Comparison of ENCODE assay signal across 10 cellular contexts in the genomic region with DNA sequence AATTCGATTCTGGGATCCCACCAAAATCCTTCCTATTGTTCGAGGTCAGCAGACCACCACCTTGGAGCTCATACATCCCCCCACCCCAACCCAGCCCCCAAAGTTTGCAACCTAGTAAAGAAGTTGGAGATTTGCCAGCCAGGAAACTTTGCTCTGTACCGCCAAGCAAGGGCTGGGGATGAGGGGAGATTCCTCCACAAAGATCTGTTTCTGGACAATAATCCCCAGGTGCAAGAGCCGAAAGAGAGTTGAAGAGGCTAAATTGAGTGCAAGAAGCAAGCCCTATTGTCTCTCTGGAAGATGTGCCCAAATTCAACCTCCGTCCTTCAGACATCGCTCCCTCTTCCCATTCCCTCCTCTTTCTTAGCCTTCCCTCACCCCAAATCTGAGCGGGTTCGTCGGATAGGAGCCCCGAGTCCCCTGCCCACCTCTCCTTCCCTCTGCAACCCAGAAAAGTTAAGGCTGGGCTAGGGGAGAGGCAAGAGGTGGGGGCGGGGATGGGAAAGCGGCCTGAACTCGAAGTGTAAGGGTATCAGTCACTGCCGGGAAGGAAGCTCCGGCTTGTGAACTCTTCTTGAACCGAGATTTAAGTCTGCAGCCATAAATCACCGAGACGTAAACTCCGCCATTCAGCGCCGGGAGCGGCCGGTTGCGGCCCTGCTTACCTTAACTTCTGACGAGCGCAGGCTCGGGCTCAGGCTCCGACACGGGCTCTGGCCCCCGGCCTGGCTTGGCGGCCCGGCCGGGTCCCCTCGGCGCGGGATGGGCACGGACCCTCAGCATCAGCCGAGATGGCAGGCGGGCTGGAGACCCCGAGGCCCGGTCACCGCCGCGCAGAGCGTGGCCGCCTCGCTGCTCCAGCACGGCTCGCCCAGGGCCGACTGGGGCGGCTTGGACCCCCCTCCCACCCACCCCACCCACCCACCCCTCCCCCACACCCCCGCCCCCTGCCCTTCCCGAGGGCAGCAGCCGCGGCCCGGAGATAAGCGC. TPM values are rescaled to one million over a fixed set of nuclear protein-coding genes. Genes with fewer than 3 reads are reported as not detected.
DNase-seq lines count a peak whose midpoint lies in the region; ATAC-seq, FAIRE-seq and TF ChIP-seq lines count a peak whose summit lies in the region.
"Had no signal": no experiment of that assay in that cellular context is flagged by ENCODE, and none has a peak within 500 bp of the region (broad histone marks: within the 10 kb centered on the region; RNA-seq: fewer than 3 reads in every experiment).

No MANE protein-coding gene starts in this region.

- DNase-seq in HTR-8/SVneo (ENCODE audit: insufficient read length, low spot score) (peak; percentile 71), astrocyte of the cerebellum (ENCODE audit: low read depth) (no peak), kidney (peak; percentile 95), small intestine (peak; percentile 63), amniotic stem cell (lab: John Stamatoyannopoulos, UW) (no peak)
- DNase-seq: activated CD4-positive, alpha-beta memory T cell treated with anti-CD3 and anti-CD28 coated beads for 36 hours had no signal

- peak overlapping the region; percentile 76 for H3K4me3 ChIP-seq in astrocyte of the cerebellum (ENCODE audit: low read depth, low read length)
- H3K4me3 ChIP-seq in kidney (ENCODE audit: low read length in 2 of 2): peak overlapping the region; percentile 65 to 69
- H3K4me3 ChIP-seq in small intestine (ENCODE audit: low read depth in 1 of 2, low read length in 2 of 2): peak overlapping the region in 1 of 2 donors; percentile 46

- ATAC-seq in GM19397 (IDR thresholded peaks at IDR 0.05; ENCODE audit: unreplicated experiment) (no peak), HG03378 (IDR thresholded peaks at IDR 0.05; ENCODE audit: unreplicated experiment) (no peak), GM18502 (IDR thresholded peaks at IDR 0.05; ENCODE audit: poor library complexity, unreplicated experiment) (no peak)

- no peaks in the 10 kb centered on the region for H3K27me3 ChIP-seq in small intestine (ENCODE audit: control insufficient read depth in 2 of 2, insufficient read depth in 2 of 2, low read length in 2 of 2)

- peak; percentile 44 for FAIRE-seq in HTR-8/SVneo (lab: Jason Lieb, UNC)
- no peak for FAIRE-seq in kidney (lab: Jason Lieb, UNC)
- FAIRE-seq in small intestine (lab: Jason Lieb, UNC): no peak

- peaks cover 0 to 5% of the 10 kb centered on the region in 2 donors for H3K36me3 ChIP-seq in kidney (ENCODE audit: control insufficient read depth in 1 of 2, insufficient read depth in 2 of 2, low read length in 2 of 2)
- H3K36me3 ChIP-seq in small intestine (ENCODE audit: control insufficient read depth in 2 of 2, insufficient read depth in 2 of 2, low read length in 2 of 2): no peaks in the 10 kb centered on the region

- peak overlapping the region; percentile 96 to 97 for H3K27ac ChIP-seq in kidney (ENCODE audit: low read depth in 2 of 2, low read length in 2 of 2)
- H3K27ac ChIP-seq in small intestine (ENCODE audit: low read depth in 1 of 2, low read length in 1 of 2): peak overlapping the region in 1 of 2 donors; percentile 87

- TF ChIP-seq CTCF in astrocyte of the cerebellum (IDR thresholded peaks at IDR 0.05; ENCODE audit: low read depth, low read length, missing control alignments) (no peak), kidney (IDR thresholded peaks at IDR 0.05; ENCODE audit: borderline replicate concordance, extremely low read depth, insufficient read depth) (no peak)

- H3K4me1 ChIP-seq in kidney (ENCODE audit: control insufficient read depth in 1 of 2, insufficient read depth in 1 of 2, low read depth in 1 of 2, low read length in 2 of 2): peaks cover 16 to 20% of the 10 kb centered on the region in 2 donors
- peaks cover 0 to 3% of the 10 kb centered on the region in 2 donors for H3K4me1 ChIP-seq in small intestine (ENCODE audit: control insufficient read depth in 2 of 2, insufficient read depth in 1 of 2, low read depth in 1 of 2, low read length in 1 of 2)

- in situ Hi-C loops in astrocyte of the cerebellum (cut with HindIII; ENCODE audit: low sequenced_read_pairs): no loop called here

- intact Hi-C loops in kidney (cut with DNase I): no loop called here

- peak overlapping the region; percentile 35 to 92 for H3K9ac ChIP-seq in kidney (ENCODE audit: low read length in 2 of 2)

- H3K9me3 ChIP-seq in kidney (ENCODE audit: control insufficient read depth in 1 of 2, low read length in 2 of 2) (no peaks in the 10 kb centered on the region), small intestine (ENCODE audit: control insufficient read depth, low read depth) (no peaks in the 10 kb centered on the region)

- 18 to 31% (median 28%) methylated on average over 34 to 56 of the region's 57 CpGs for WGBS in small intestine, 3 donors

RNA-seq across cellular contexts. Expression of a gene that starts 10.8 kb away (rescaled TPM):
- 2.9 TPM for total RNA-seq in kidney
- polyA plus RNA-seq in kidney (ENCODE audit: insufficient read depth, low read depth, low replicate concordance) (1.3 TPM), small intestine (under 1 TPM in 1 of 3 donors, not detected in 2; 0.97 TPM)
- total RNA-seq: activated CD4-positive, alpha-beta memory T cell treated with anti-CD3 and anti-CD28 coated beads for 36 hours had no signal
- polyA plus RNA-seq: IgD-negative memory B cell had no signal

RNA-seq across cellular contexts. Expression of a gene that starts 17.3 kb away (rescaled TPM):
- 11.2 TPM for total RNA-seq in kidney
- polyA plus RNA-seq in kidney (ENCODE audit: insufficient read depth, low read depth, low replicate concordance): 13.0 TPM
- polyA plus RNA-seq in small intestine: 1 to 10 TPM in 2 of 3 donors, not detected in 1; 2.4 to 7.9 TPM
- total RNA-seq: activated CD4-positive, alpha-beta memory T cell treated with anti-CD3 and anti-CD28 coated beads for 36 hours had no signal
- polyA plus RNA-seq: IgD-negative memory B cell had no signal

RNA-seq across cellular contexts. Expression of a gene that starts 17.5 kb away (rescaled TPM):
- 2.4 TPM for total RNA-seq in kidney
- 1.1 TPM for polyA plus RNA-seq in kidney (ENCODE audit: insufficient read depth, low read depth, low replicate concordance)
- polyA plus RNA-seq in small intestine: under 1 TPM in 2 of 3 donors, not detected in 1; 0.49 to 0.81 TPM

RNA-seq across cellular contexts. Expression of a gene that starts 30.2 kb away (rescaled TPM):
- 38.0 TPM for total RNA-seq in kidney
- polyA plus RNA-seq in kidney (ENCODE audit: insufficient read depth, low read depth, low replicate concordance) (19.4 TPM), small intestine (1 to 10 TPM in 2 of 3 donors, under 1 TPM in 1; 0.45 to 7.7 (median 2.4) TPM)
- total RNA-seq: activated CD4-positive, alpha-beta memory T cell treated with anti-CD3 and anti-CD28 coated beads for 36 hours had no signal
- polyA plus RNA-seq: IgD-negative memory B cell had no signal

RNA-seq across cellular contexts. Expression of a gene that starts 34.3 kb away (rescaled TPM):
- total RNA-seq in kidney: 22.0 TPM
- polyA plus RNA-seq in kidney (ENCODE audit: insufficient read depth, low read depth, low replicate concordance): 1.1 TPM
- under 1 TPM in 2 of 3 donors, not detected in 1; 0.46 to 0.81 TPM for polyA plus RNA-seq in small intestine
- total RNA-seq: activated CD4-positive, alpha-beta memory T cell treated with anti-CD3 and anti-CD28 coated beads for 36 hours had no signal

Comparison
In these comparisons a context has a peak if more than half of its experiments do, and no peak if none do; other contexts are left out.
1. DNase-seq: peak in HTR-8/SVneo (single experiment), kidney (single experiment) and small intestine (single experiment); none in astrocyte of the cerebellum (single experiment) and amniotic stem cell (single experiment).